In the genomic region with DNA sequence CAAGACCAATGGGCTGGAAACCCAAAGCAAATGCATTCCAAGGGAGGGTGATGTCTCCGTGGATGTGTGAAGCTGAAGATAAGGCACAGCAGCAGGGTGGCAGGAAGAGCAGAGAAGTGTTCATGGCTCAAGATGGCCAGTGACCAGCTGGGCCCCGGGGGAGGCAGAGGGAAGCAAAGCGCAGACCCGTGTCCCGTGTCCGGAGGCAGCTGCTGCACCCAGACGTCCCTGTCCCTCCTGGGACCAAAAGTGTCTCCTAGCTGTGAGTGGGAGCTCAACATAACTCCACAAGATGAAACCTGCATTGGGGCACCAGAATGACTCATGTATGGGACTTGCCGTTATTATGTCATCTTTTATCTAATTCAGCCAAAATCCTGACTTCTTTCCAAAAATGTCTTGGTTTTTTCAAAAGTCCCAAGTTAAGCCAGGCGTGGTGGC, we compare ENCODE assay signal across 2 cellular contexts.
TF ChIP-seq lines count a peak whose summit lies in the region.

No MANE protein-coding gene starts in this region.

TF ChIP-seq in GM12878, 131 proteins besides CTCF, POLR2A, EP300 and RAD21 (continues in another document):
- TF ChIP-seq, protein P1, sequence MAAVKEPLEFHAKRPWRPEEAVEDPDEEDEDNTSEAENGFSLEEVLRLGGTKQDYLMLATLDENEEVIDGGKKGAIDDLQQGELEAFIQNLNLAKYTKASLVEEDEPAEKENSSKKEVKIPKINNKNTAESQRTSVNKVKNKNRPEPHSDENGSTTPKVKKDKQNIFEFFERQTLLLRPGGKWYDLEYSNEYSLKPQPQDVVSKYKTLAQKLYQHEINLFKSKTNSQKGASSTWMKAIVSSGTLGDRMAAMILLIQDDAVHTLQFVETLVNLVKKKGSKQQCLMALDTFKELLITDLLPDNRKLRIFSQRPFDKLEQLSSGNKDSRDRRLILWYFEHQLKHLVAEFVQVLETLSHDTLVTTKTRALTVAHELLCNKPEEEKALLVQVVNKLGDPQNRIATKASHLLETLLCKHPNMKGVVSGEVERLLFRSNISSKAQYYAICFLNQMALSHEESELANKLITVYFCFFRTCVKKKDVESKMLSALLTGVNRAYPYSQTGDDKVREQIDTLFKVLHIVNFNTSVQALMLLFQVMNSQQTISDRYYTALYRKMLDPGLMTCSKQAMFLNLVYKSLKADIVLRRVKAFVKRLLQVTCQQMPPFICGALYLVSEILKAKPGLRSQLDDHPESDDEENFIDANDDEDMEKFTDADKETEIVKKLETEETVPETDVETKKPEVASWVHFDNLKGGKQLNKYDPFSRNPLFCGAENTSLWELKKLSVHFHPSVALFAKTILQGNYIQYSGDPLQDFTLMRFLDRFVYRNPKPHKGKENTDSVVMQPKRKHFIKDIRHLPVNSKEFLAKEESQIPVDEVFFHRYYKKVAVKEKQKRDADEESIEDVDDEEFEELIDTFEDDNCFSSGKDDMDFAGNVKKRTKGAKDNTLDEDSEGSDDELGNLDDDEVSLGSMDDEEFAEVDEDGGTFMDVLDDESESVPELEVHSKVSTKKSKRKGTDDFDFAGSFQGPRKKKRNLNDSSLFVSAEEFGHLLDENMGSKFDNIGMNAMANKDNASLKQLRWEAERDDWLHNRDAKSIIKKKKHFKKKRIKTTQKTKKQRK (IDR thresholded peaks at IDR 0.05; ENCODE audit: low read depth, low read length), result no peak
- TF ChIP-seq, protein P2, sequence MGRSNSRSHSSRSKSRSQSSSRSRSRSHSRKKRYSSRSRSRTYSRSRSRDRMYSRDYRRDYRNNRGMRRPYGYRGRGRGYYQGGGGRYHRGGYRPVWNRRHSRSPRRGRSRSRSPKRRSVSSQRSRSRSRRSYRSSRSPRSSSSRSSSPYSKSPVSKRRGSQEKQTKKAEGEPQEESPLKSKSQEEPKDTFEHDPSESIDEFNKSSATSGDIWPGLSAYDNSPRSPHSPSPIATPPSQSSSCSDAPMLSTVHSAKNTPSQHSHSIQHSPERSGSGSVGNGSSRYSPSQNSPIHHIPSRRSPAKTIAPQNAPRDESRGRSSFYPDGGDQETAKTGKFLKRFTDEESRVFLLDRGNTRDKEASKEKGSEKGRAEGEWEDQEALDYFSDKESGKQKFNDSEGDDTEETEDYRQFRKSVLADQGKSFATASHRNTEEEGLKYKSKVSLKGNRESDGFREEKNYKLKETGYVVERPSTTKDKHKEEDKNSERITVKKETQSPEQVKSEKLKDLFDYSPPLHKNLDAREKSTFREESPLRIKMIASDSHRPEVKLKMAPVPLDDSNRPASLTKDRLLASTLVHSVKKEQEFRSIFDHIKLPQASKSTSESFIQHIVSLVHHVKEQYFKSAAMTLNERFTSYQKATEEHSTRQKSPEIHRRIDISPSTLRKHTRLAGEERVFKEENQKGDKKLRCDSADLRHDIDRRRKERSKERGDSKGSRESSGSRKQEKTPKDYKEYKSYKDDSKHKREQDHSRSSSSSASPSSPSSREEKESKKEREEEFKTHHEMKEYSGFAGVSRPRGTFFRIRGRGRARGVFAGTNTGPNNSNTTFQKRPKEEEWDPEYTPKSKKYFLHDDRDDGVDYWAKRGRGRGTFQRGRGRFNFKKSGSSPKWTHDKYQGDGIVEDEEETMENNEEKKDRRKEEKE (IDR thresholded peaks at IDR 0.05), result no peak
- no peak; the same call in 1 of the 2 replicates for TF ChIP-seq NFIC (IDR thresholded peaks at IDR 0.05; ENCODE audit: low read depth, low read length)
- TF ChIP-seq, protein P3, sequence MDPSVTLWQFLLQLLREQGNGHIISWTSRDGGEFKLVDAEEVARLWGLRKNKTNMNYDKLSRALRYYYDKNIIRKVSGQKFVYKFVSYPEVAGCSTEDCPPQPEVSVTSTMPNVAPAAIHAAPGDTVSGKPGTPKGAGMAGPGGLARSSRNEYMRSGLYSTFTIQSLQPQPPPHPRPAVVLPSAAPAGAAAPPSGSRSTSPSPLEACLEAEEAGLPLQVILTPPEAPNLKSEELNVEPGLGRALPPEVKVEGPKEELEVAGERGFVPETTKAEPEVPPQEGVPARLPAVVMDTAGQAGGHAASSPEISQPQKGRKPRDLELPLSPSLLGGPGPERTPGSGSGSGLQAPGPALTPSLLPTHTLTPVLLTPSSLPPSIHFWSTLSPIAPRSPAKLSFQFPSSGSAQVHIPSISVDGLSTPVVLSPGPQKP (IDR thresholded peaks at IDR 0.05; ENCODE audit: low read depth, low read length), result no peak
- TF ChIP-seq, protein P4, sequence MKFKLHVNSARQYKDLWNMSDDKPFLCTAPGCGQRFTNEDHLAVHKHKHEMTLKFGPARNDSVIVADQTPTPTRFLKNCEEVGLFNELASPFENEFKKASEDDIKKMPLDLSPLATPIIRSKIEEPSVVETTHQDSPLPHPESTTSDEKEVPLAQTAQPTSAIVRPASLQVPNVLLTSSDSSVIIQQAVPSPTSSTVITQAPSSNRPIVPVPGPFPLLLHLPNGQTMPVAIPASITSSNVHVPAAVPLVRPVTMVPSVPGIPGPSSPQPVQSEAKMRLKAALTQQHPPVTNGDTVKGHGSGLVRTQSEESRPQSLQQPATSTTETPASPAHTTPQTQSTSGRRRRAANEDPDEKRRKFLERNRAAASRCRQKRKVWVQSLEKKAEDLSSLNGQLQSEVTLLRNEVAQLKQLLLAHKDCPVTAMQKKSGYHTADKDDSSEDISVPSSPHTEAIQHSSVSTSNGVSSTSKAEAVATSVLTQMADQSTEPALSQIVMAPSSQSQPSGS (IDR thresholded peaks at IDR 0.05; ENCODE audit: low read length), result peak; percentile 47; the same call in 1 of the 2 replicates
- peak; percentile 82 for TF ChIP-seq EED (IDR thresholded peaks at IDR 0.05; ENCODE audit: low read depth)
- no peak for TF ChIP-seq RFX5 (IDR thresholded peaks at IDR 0.05; ENCODE audit: low read depth, low read length)
- TF ChIP-seq YY1 (IDR thresholded peaks at IDR 0.05; ENCODE audit: low read depth, low read length), result 0 out of 2 replicates have a peak, but pooled peaks have one; percentile 18
- TF ChIP-seq HDAC6 (IDR thresholded peaks at IDR 0.05; ENCODE audit: unreplicated experiment), result no peak
- TF ChIP-seq RELA (IDR thresholded peaks at IDR 0.05; ENCODE audit: borderline replicate concordance, partially characterized antibody), result no peak
- no peak for TF ChIP-seq LARP7 (IDR thresholded peaks at IDR 0.05)
- TF ChIP-seq YBX1 (IDR thresholded peaks at IDR 0.05), result no peak
- TF ChIP-seq GATAD2B (conservative IDR thresholded peaks at IDR 0.05; ENCODE audit: low read depth), result 0 out of 2 replicates have a peak, but pooled peaks have one; percentile 61
- TF ChIP-seq MEF2B (IDR thresholded peaks at IDR 0.05; ENCODE audit: partially characterized antibody, poor library complexity, severe bottlenecking), result peak; percentile 74
- peak; percentile 71 for TF ChIP-seq DPF2 (IDR thresholded peaks at IDR 0.05)
- TF ChIP-seq NFXL1 (IDR thresholded peaks at IDR 0.05; ENCODE audit: borderline replicate concordance), result no peak
- TF ChIP-seq RUNX3 (IDR thresholded peaks at IDR 0.05; ENCODE audit: low read length), result peak; percentile 46; the same call in 1 of the 2 replicates
- TF ChIP-seq STAT3 (IDR thresholded peaks at IDR 0.05; ENCODE audit: low read depth, low read length), result no peak
- 0 out of 2 replicates have a peak, but pooled peaks have one; percentile 51 for TF ChIP-seq CREM (IDR thresholded peaks at IDR 0.05; ENCODE audit: low read depth)

TF ChIP-seq in GM23338, 12 proteins besides CTCF, POLR2A, EP300 and RAD21:
- TF ChIP-seq, protein P5, sequence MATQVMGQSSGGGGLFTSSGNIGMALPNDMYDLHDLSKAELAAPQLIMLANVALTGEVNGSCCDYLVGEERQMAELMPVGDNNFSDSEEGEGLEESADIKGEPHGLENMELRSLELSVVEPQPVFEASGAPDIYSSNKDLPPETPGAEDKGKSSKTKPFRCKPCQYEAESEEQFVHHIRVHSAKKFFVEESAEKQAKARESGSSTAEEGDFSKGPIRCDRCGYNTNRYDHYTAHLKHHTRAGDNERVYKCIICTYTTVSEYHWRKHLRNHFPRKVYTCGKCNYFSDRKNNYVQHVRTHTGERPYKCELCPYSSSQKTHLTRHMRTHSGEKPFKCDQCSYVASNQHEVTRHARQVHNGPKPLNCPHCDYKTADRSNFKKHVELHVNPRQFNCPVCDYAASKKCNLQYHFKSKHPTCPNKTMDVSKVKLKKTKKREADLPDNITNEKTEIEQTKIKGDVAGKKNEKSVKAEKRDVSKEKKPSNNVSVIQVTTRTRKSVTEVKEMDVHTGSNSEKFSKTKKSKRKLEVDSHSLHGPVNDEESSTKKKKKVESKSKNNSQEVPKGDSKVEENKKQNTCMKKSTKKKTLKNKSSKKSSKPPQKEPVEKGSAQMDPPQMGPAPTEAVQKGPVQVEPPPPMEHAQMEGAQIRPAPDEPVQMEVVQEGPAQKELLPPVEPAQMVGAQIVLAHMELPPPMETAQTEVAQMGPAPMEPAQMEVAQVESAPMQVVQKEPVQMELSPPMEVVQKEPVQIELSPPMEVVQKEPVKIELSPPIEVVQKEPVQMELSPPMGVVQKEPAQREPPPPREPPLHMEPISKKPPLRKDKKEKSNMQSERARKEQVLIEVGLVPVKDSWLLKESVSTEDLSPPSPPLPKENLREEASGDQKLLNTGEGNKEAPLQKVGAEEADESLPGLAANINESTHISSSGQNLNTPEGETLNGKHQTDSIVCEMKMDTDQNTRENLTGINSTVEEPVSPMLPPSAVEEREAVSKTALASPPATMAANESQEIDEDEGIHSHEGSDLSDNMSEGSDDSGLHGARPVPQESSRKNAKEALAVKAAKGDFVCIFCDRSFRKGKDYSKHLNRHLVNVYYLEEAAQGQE (IDR thresholded peaks at IDR 0.05; ENCODE audit: unreplicated experiment), result no peak
- TF ChIP-seq, protein P6, sequence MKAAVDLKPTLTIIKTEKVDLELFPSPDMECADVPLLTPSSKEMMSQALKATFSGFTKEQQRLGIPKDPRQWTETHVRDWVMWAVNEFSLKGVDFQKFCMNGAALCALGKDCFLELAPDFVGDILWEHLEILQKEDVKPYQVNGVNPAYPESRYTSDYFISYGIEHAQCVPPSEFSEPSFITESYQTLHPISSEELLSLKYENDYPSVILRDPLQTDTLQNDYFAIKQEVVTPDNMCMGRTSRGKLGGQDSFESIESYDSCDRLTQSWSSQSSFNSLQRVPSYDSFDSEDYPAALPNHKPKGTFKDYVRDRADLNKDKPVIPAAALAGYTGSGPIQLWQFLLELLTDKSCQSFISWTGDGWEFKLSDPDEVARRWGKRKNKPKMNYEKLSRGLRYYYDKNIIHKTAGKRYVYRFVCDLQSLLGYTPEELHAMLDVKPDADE (IDR thresholded peaks at IDR 0.05), result no peak
- TF ChIP-seq ZNF114 (CRISPR knock-in tag; IDR thresholded peaks at IDR 0.05) (no peak), ZNF331 (CRISPR knock-in tag; IDR thresholded peaks at IDR 0.05; ENCODE audit: low read depth) (no peak), NANOG (IDR thresholded peaks at IDR 0.05; ENCODE audit: borderline replicate concordance) (no peak), STAT1 (IDR thresholded peaks at IDR 0.05; ENCODE audit: unreplicated experiment) (no peak), POLR2AphosphoS5 (IDR thresholded peaks at IDR 0.05; ENCODE audit: low read depth) (no peak), EZH2 (IDR thresholded peaks at IDR 0.05; ENCODE audit: low read depth, unreplicated experiment) (no peak), CREB1 (CRISPR knock-in tag; IDR thresholded peaks at IDR 0.05; ENCODE audit: low read depth) (no peak), JUNB (IDR thresholded peaks at IDR 0.05; ENCODE audit: unreplicated experiment) (no peak), EZH2phosphoT487 (IDR thresholded peaks at IDR 0.05; ENCODE audit: unreplicated experiment) (no peak)
- TF ChIP-seq, protein P7, sequence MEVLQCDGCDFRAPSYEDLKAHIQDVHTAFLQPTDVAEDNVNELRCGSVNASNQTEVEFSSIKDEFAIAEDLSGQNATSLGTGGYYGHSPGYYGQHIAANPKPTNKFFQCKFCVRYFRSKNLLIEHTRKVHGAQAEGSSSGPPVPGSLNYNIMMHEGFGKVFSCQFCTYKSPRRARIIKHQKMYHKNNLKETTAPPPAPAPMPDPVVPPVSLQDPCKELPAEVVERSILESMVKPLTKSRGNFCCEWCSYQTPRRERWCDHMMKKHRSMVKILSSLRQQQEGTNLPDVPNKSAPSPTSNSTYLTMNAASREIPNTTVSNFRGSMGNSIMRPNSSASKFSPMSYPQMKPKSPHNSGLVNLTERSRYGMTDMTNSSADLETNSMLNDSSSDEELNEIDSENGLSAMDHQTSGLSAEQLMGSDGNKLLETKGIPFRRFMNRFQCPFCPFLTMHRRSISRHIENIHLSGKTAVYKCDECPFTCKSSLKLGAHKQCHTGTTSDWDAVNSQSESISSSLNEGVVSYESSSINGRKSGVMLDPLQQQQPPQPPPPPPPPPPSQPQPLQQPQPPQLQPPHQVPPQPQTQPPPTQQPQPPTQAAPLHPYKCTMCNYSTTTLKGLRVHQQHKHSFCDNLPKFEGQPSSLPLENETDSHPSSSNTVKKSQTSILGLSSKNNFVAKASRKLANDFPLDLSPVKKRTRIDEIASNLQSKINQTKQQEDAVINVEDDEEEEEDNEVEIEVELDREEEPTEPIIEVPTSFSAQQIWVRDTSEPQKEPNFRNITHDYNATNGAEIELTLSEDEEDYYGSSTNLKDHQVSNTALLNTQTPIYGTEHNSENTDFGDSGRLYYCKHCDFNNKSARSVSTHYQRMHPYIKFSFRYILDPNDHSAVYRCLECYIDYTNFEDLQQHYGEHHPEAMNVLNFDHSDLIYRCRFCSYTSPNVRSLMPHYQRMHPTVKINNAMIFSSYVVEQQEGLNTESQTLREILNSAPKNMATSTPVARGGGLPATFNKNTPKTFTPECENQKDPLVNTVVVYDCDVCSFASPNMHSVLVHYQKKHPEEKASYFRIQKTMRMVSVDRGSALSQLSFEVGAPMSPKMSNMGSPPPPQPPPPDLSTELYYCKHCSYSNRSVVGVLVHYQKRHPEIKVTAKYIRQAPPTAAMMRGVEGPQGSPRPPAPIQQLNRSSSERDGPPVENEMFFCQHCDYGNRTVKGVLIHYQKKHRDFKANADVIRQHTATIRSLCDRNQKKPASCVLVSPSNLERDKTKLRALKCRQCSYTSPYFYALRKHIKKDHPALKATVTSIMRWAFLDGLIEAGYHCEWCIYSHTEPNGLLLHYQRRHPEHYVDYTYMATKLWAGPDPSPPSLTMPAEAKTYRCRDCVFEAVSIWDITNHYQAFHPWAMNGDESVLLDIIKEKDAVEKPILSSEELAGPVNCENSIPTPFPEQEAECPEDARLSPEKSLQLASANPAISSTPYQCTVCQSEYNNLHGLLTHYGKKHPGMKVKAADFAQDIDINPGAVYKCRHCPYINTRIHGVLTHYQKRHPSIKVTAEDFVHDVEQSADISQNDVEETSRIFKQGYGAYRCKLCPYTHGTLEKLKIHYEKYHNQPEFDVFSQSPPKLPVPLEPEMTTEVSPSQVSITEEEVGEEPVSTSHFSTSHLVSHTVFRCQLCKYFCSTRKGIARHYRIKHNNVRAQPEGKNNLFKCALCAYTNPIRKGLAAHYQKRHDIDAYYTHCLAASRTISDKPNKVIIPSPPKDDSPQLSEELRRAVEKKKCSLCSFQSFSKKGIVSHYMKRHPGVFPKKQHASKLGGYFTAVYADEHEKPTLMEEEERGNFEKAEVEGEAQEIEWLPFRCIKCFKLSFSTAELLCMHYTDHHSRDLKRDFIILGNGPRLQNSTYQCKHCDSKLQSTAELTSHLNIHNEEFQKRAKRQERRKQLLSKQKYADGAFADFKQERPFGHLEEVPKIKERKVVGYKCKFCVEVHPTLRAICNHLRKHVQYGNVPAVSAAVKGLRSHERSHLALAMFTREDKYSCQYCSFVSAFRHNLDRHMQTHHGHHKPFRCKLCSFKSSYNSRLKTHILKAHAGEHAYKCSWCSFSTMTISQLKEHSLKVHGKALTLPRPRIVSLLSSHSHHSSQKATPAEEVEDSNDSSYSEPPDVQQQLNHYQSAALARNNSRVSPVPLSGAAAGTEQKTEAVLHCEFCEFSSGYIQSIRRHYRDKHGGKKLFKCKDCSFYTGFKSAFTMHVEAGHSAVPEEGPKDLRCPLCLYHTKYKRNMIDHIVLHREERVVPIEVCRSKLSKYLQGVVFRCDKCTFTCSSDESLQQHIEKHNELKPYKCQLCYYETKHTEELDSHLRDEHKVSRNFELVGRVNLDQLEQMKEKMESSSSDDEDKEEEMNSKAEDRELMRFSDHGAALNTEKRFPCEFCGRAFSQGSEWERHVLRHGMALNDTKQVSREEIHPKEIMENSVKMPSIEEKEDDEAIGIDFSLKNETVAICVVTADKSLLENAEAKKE (CRISPR knock-in tag; IDR thresholded peaks at IDR 0.05), result no peak
